ENCODE assay signal across 9 cellular contexts in genomic region chr14:75249251-75249957, GRCh38. TPM values are rescaled to one million over a fixed set of nuclear protein-coding genes. Genes with fewer than 3 reads are reported as not detected.
DNase-seq lines count a peak whose midpoint lies in the region; ATAC-seq, FAIRE-seq and TF ChIP-seq lines count a peak whose summit lies in the region.
"Had no signal": no experiment of that assay in that cellular context is flagged by ENCODE, and none has a peak within 500 bp of the region (broad histone marks: within the 10 kb centered on the region; RNA-seq: fewer than 3 reads in every experiment).

No MANE protein-coding gene starts in this region.

- TF ChIP-seq CTCF in MM.1S (IDR thresholded peaks at IDR 0.05; ENCODE audit: low read length) (no peak), H1 (IDR thresholded peaks at IDR 0.05; ENCODE audit: control extremely low read depth in 1 of 3, insufficient read depth in 1 of 3, low read depth in 1 of 3, low read length in 3 of 3) (no peak)

- H3K4me2 ChIP-seq in MM.1S (ENCODE audit: low read depth, low read length): peak overlapping the region; percentile 57
- H3K4me2 ChIP-seq in H1 (ENCODE audit: insufficient read depth in 1 of 2, low read depth in 2 of 2, low read length in 2 of 2): no peak overlapping the region

- H3K4me1 ChIP-seq in MM.1S (ENCODE audit: low read length): peaks cover 33% of the 10 kb centered on the region
- peaks cover 2 to 8% (median 4%) of the 10 kb centered on the region in 4 experiments; a peak in 3 of 7 replicates for H3K4me1 ChIP-seq in H1 (replicated peaks in 1 of 4; ENCODE audit: control insufficient read depth in 3 of 4, insufficient read depth in 4 of 4, low read length in 3 of 4)

- H2BK20ac ChIP-seq in H1 (ENCODE audit: low read length): no peak overlapping the region

- TF ChIP-seq EP300 in H1 (IDR thresholded peaks at IDR 0.05; ENCODE audit: borderline replicate concordance in 1 of 2, low read depth in 2 of 2, low read length in 2 of 2): no peak

- no peak overlapping the region for H4K91ac ChIP-seq in H1 (replicated peaks; ENCODE audit: insufficient read length, low read length)

- no peaks in the 10 kb centered on the region for H3K9me3 Mint-ChIP-seq in activated CD4-positive, alpha-beta T cell treated with anti-CD3 and anti-CD28 coated beads for 36 hours (ENCODE audit: low read depth)

- H3F3A ChIP-seq in MM.1S (ENCODE audit: insufficient read depth, low read length): peaks cover 23% of the 10 kb centered on the region

- H2BK12ac ChIP-seq in H1 (ENCODE audit: low read depth, low read length): 0 out of 2 replicates have a peak overlapping the region, but pooled peaks have one; percentile 10

- no peaks in the 10 kb centered on the region for H3K36me3 Mint-ChIP-seq in activated CD4-positive, alpha-beta T cell treated with anti-CD3 and anti-CD28 coated beads for 36 hours (ENCODE audit: low read depth)

- no peak overlapping the region for H2AK5ac ChIP-seq in H1 (ENCODE audit: low read depth, low read length)

- 67% methylated on average over 10 of the region's 10 CpGs; no CpG with 5 or more reads in 1 of the 2 experiments for WGBS in H1 (ENCODE audit: extremely low coverage in 1 of 2, insufficient coverage in 1 of 2, insufficient read length in 1 of 2, insufficient replicate concordance in 2 of 2, low coverage in 1 of 2, low lambda C conversion rate in 2 of 2, missing lambda C conversion rate in 1 of 2), 2 experiments

- H3K4me3 Mint-ChIP-seq in activated CD4-positive, alpha-beta T cell treated with anti-CD3 and anti-CD28 coated beads for 36 hours: peak overlapping the region; percentile 11

- H2BK120ac ChIP-seq in H1 (replicated peaks; ENCODE audit: low read depth, low read length): no peak overlapping the region

- intact Hi-C loops in activated CD4-positive, alpha-beta T cell treated with anti-CD3 and anti-CD28 coated beads for 36 hours (cut with DNase I, micrococcal nuclease): loop anchor here (1.0 to 5.0 kb wide), 10 partner anchors 10 to 632 kb away; partner anchors contain the start of genes NEK9 (in 2 of the 2), BATF (in 1 of the 2), FOS (in 1 of the 2) and TMED10 (in 1 of the 2)

- peak overlapping the region; percentile 82 for H3K27ac Mint-ChIP-seq in activated CD4-positive, alpha-beta T cell treated with anti-CD3 and anti-CD28 coated beads for 36 hours

- peak; percentile 87 for ATAC-seq in GM21786 (IDR thresholded peaks at IDR 0.05; ENCODE audit: unreplicated experiment)
- ATAC-seq in activated CD4-positive, alpha-beta T cell treated with anti-CD3 and anti-CD28 coated beads for 36 hours: peak; percentile 81

- H3K23me2 ChIP-seq in H1 (ENCODE audit: low read depth, low read length): no peaks in the 10 kb centered on the region

- no peak overlapping the region for H3K18ac ChIP-seq in H1 (ENCODE audit: extremely low read depth, low read length)

- H3K4me3 ChIP-seq in MM.1S (ENCODE audit: low read length) (no peak overlapping the region), H1 (ENCODE audit: extremely low read depth in 1 of 4, insufficient read depth in 2 of 4, low read depth in 3 of 4, low read length in 4 of 4) (no peak overlapping the region)

- H2AFZ ChIP-seq in MM.1S (ENCODE audit: low read length) (no peak overlapping the region), H1 (ENCODE audit: low read length) (peak overlapping the region; percentile 69; the same call in 1 of the 2 replicates)

- no peak overlapping the region for H3K23ac ChIP-seq in H1 (ENCODE audit: insufficient read length)

- H3K27ac ChIP-seq in MM.1S (ENCODE audit: low read length) (peak overlapping the region; percentile 100), H1 (ENCODE audit: low read depth, low read length) (no peak overlapping the region)

- H3K4ac ChIP-seq in H1 (replicated peaks; ENCODE audit: insufficient read length, low read depth, low read length): no peak overlapping the region

- FAIRE-seq in GM12891 (lab: Jason Lieb, UNC) (peak; percentile 94), H1 (lab: Jason Lieb, UNC) (no peak)
- FAIRE-seq: keratinocyte had no signal

- no peaks in the 10 kb centered on the region for H3K79me1 ChIP-seq in H1 (ENCODE audit: low read depth, low read length)

- DNase-seq in GM12891 (ENCODE audit: insufficient read length, low spot score) (peak; percentile 59), MM.1S (peak; percentile 92), H1 (ENCODE audit: low read depth in 1 of 2, low spot score in 2 of 2) (no peak), EL (no peak), glomerular visceral epithelial cell (ENCODE audit: extremely low spot score) (no peak)
- peak; percentile 91 for DNase-seq in activated CD4-positive, alpha-beta T cell treated with anti-CD3 and anti-CD28 coated beads for 36 hours
- DNase-seq in stimulated activated CD8-positive, alpha-beta memory T cell treated with anti-CD3 and anti-CD28 coated beads, Interleukin-15, amount 100 ng/mL, for 24 hours (ENCODE audit: low read depth): peak; percentile 33

- H4K20me1 ChIP-seq in MM.1S (ENCODE audit: insufficient read depth, low read length) (no peaks in the 10 kb centered on the region), H1 (replicated peaks in 1 of 2; ENCODE audit: control insufficient read depth in 1 of 2, insufficient read depth in 2 of 2, low read length in 2 of 2) (no peaks in the 10 kb centered on the region)

- H3K79me2 ChIP-seq in MM.1S (ENCODE audit: low read length): no peaks in the 10 kb centered on the region
- H3K79me2 ChIP-seq in H1 (ENCODE audit: control insufficient read depth in 1 of 2, insufficient read depth in 2 of 2, low read length in 2 of 2): no peaks in the 10 kb centered on the region

- H3K9ac ChIP-seq in MM.1S (ENCODE audit: low read length) (peak overlapping the region; percentile 85), H1 (replicated peaks in 1 of 4; ENCODE audit: extremely low read depth in 1 of 4, low read depth in 3 of 4, low read length in 3 of 4) (no peak overlapping the region; a peak in 1 of 7 replicates)

- POLR2A ChIA-PET in activated CD4-positive, alpha-beta T cell treated with anti-CD3 and anti-CD28 coated beads for 36 hours (lab: Charles Lee): interaction anchor here (0.6 to 2.1 kb wide), 5 partner anchors 10 to 74 kb away, joined by 3 to 14 read pairs (median 4); no protein-coding TSS in a partner anchor
- POLR2A ChIA-PET in H1 (lab: Charles Lee; ENCODE audit: partially characterized antibody): interaction anchor here (1.4 to 4.5 kb wide), 3 partner anchors 9 to 33 kb away, joined by 4 to 23 read pairs (median 6); no protein-coding TSS in a partner anchor

- H3K9me2 ChIP-seq in MM.1S (replicated peaks; ENCODE audit: insufficient read depth, low read length): no peaks in the 10 kb centered on the region

- no peak overlapping the region for H2BK15ac ChIP-seq in H1 (ENCODE audit: low read length)

- H3K36me3 ChIP-seq in MM.1S (replicated peaks; ENCODE audit: insufficient read depth, low read length) (no peaks in the 10 kb centered on the region), H1 (ENCODE audit: control insufficient read depth in 2 of 4, insufficient read depth in 4 of 4, low read length in 3 of 4) (no peaks in the 10 kb centered on the region)

- H3K9me3 ChIP-seq in MM.1S (replicated peaks; ENCODE audit: insufficient read depth, low read length) (no peaks in the 10 kb centered on the region), H1 (ENCODE audit: insufficient read depth in 2 of 2, low read depth in 1 of 2, low read length in 1 of 2) (no peaks in the 10 kb centered on the region)

- H3K14ac ChIP-seq in H1 (ENCODE audit: insufficient read length): no peak overlapping the region

- H3K56ac ChIP-seq in H1 (replicated peaks; ENCODE audit: insufficient read length, low read depth, low read length): no peak overlapping the region

- CTCF ChIA-PET in activated CD4-positive, alpha-beta T cell treated with anti-CD3 and anti-CD28 coated beads for 36 hours (lab: Charles Lee): interaction anchor here (0.9 to 2.9 kb wide), 8 partner anchors 10 to 293 kb away, joined by 3 to 10 read pairs (median 4); no protein-coding TSS in a partner anchor
- CTCF ChIA-PET in H1 (lab: Charles Lee; ENCODE audit: partially characterized antibody): no interaction called here

- peaks cover 2% of the 10 kb centered on the region for H3K27me3 Mint-ChIP-seq in activated CD4-positive, alpha-beta T cell treated with anti-CD3 and anti-CD28 coated beads for 36 hours

- TF ChIP-seq RAD21 in H1 (IDR thresholded peaks at IDR 0.05 in 1 of 2, conservative IDR thresholded peaks at IDR 0.05 in 1 of 2; ENCODE audit: low read depth in 2 of 2, low read length in 2 of 2): no peak

- peaks cover 57% of the 10 kb centered on the region for H3K4me1 Mint-ChIP-seq in activated CD4-positive, alpha-beta T cell treated with anti-CD3 and anti-CD28 coated beads for 36 hours

- H4K5ac ChIP-seq in H1 (ENCODE audit: insufficient read length, low read depth, low read length): no peak overlapping the region

- H3K27me3 ChIP-seq in MM.1S (replicated peaks; ENCODE audit: insufficient read depth, low read length) (no peaks in the 10 kb centered on the region), H1 (replicated peaks in 1 of 4; ENCODE audit: control insufficient read depth in 3 of 4, extremely low read depth in 1 of 4, insufficient read depth in 3 of 4, low read length in 3 of 4) (no peaks in the 10 kb centered on the region)

- TF ChIP-seq POLR2A in GM12891 (IDR thresholded peaks at IDR 0.05; ENCODE audit: low read depth, low read length): no peak
- TF ChIP-seq POLR2A in H1 (IDR thresholded peaks at IDR 0.05; ENCODE audit: control extremely low read depth in 1 of 2, low read depth in 2 of 2, low read length in 2 of 2): no peak

- H2BK5ac ChIP-seq in H1 (ENCODE audit: low read depth, low read length): no peak overlapping the region

- no peak overlapping the region for H4K8ac ChIP-seq in H1 (ENCODE audit: extremely low read depth, insufficient read depth, low read length)

TF ChIP-seq in GM12891, 5 proteins besides CTCF, POLR2A, EP300 and RAD21 (continues in another document):
- no peak for TF ChIP-seq TAF1 (IDR thresholded peaks at IDR 0.05; ENCODE audit: low read depth, low read length)
- TF ChIP-seq PAX5 (IDR thresholded peaks at IDR 0.05; ENCODE audit: insufficient read depth, low read length, severe bottlenecking): peak; percentile 78

TF ChIP-seq in H1, 55 proteins besides CTCF, POLR2A, EP300 and RAD21 (continues in another document):
- no peak for TF ChIP-seq POU5F1 (IDR thresholded peaks at IDR 0.05; ENCODE audit: low read depth, low read length)
- no peak for TF ChIP-seq CEBPB (IDR thresholded peaks at IDR 0.05; ENCODE audit: low read depth, low read length)

RNA-seq across cellular contexts. Expression of gene FOS, which starts 29.2 kb away (rescaled TPM):
- polyA plus RNA-seq in GM12891 (2012; ENCODE audit: low read depth, missing spikeins): 6.8 TPM
- 10 to 100 TPM; 16.0 to 21.1 TPM for total RNA-seq in activated CD4-positive, alpha-beta T cell treated with anti-CD3 and anti-CD28 coated beads for 36 hours
- total RNA-seq in H1 (2021; fragmentation: NEBNext Ultra II Directional; extraction: Animal tissue kit (Norgen Biotek cat#: 25700)): 51.5 and 51.8 TPM in 2 replicates
- 50.2 and 74.5 TPM in 2 replicates for polyA plus RNA-seq in H1 (2011; rRNA removed)
- 29.8 TPM for polyA plus RNA-seq in H1 (2011; cell fraction: cytosol; rRNA removed)
- 236 TPM for polyA plus RNA-seq in H1 (2011; cell fraction: nucleus; rRNA removed)
- 36.4 to 90.0 TPM (median 56.1 TPM) in 4 replicates for polyA plus RNA-seq in H1 (2012, experiment 1 of 2)
- 60.5 TPM for polyA plus RNA-seq in H1 (2012, experiment 2 of 2)
- 8.6 TPM for polyA plus RNA-seq in H1 (2013, experiment 1 of 2)
- 8.3 TPM for polyA plus RNA-seq in H1 (2013, experiment 2 of 2)
- 35.8 and 91.1 TPM in 2 replicates for polyA minus RNA-seq in H1 (2011; rRNA and poly(A)+ RNA removed)
- polyA minus RNA-seq in H1 (2011; cell fraction: cytosol; rRNA and poly(A)+ RNA removed): 38.5 TPM
- 604 TPM for polyA minus RNA-seq in H1 (2011; cell fraction: nucleus; rRNA and poly(A)+ RNA removed)

Comparison
In these comparisons a context has a peak if more than half of its experiments do, and no peak if none do; other contexts are left out.
1. DNase-seq: peak in GM12891 (single experiment), MM.1S (single experiment), activated CD4-positive, alpha-beta T cell treated with anti-CD3 and anti-CD28 coated beads for 36 hours (single experiment) and stimulated activated CD8-positive, alpha-beta memory T cell treated with anti-CD3 and anti-CD28 coated beads, Interleukin-15, amount 100 ng/mL, for 24 hours (single experiment); none in H1 (0 of 2), EL (single experiment) and glomerular visceral epithelial cell (single experiment).